ENCODE assay signal across 8 cellular contexts in genomic region chr1:159197767-159198557, GRCh38. TPM values are rescaled to one million over a fixed set of nuclear protein-coding genes. Genes with fewer than 3 reads are reported as not detected.
DNase-seq lines count a peak whose midpoint lies in the region; ATAC-seq lines count a peak whose summit lies in the region.

No MANE protein-coding gene starts in this region.

- H3K4me1 ChIP-seq in aorta (ENCODE audit: control insufficient read depth in 1 of 2, insufficient read depth in 2 of 2, low read length in 2 of 2), result no peaks in the 10 kb centered on the region

- 26 to 37% methylated on average over 9 of the region's 9 CpGs for WGBS in aorta, 2 donors

- DNase-seq in COR-L47 (lab: John Stamatoyannopoulos, UW), result peak; percentile 19
- DNase-seq in NCI-H69 (lab: John Stamatoyannopoulos, UW), result peak; percentile 55
- DNase-seq in activated CD8-positive, alpha-beta memory T cell treated with anti-CD3 and anti-CD28 coated beads, Interleukin-2, amount 50 U/mL, for 48 hours, result peak; percentile 72
- peak; percentile 82 for DNase-seq in fibroblast of peridontal ligament (ENCODE audit: extremely low read depth)
- peak; percentile 42 for DNase-seq in non-pigmented ciliary epithelial cell (ENCODE audit: low read depth)
- peak in 1 of 2 donors; percentile 75 for DNase-seq in aorta

- no peak overlapping the region for H3K4me3 ChIP-seq in aorta (ENCODE audit: low read length in 2 of 2)

- no peaks in the 10 kb centered on the region for H3K9me3 ChIP-seq in aorta (ENCODE audit: control insufficient read depth, low read length)

- H3K27ac ChIP-seq in aorta (ENCODE audit: low read depth in 1 of 2, low read length in 2 of 2), result no peak overlapping the region

- H3K36me3 ChIP-seq in aorta (ENCODE audit: control insufficient read depth in 1 of 2, insufficient read depth in 2 of 2, low read length in 1 of 2), result no peaks in the 10 kb centered on the region

- peak; percentile 69 for ATAC-seq in GM19324 (IDR thresholded peaks at IDR 0.05; ENCODE audit: low FRiP score, unreplicated experiment)
- ATAC-seq in HG03432 (IDR thresholded peaks at IDR 0.05; ENCODE audit: unreplicated experiment), result peak; percentile 84
- peak; percentile 73 for ATAC-seq in aorta (ENCODE audit: low FRiP score)

- H3K27me3 ChIP-seq in aorta (ENCODE audit: control insufficient read depth in 1 of 2, insufficient read depth in 2 of 2, low read length in 1 of 2), result no peaks in the 10 kb centered on the region

- intact Hi-C loops in aorta (cut with DNase I), result loop anchor here (2.0 to 5.0 kb wide), 2 partner anchors 36 to 37 kb away; no protein-coding TSS in a partner anchor

RNA-seq across cellular contexts. Expression of gene ACKR1, which starts 6.7 kb away (rescaled TPM):
- total RNA-seq in aorta, result 100 to 1,000 TPM; 153 to 226 TPM
- polyA plus RNA-seq in aorta, result 1 to 10 TPM; 1.4 TPM

RNA-seq across cellular contexts. Expression of gene CADM3, which starts 26.5 kb away (rescaled TPM):
- total RNA-seq in aorta, result 10 to 100 TPM; 10.9 to 41.2 TPM
- under 1 TPM in 1 of 2 donors, not detected in 1; 0.75 TPM for polyA plus RNA-seq in aorta
